12 cellular contexts compared by ENCODE assay signal in the genomic region with DNA sequence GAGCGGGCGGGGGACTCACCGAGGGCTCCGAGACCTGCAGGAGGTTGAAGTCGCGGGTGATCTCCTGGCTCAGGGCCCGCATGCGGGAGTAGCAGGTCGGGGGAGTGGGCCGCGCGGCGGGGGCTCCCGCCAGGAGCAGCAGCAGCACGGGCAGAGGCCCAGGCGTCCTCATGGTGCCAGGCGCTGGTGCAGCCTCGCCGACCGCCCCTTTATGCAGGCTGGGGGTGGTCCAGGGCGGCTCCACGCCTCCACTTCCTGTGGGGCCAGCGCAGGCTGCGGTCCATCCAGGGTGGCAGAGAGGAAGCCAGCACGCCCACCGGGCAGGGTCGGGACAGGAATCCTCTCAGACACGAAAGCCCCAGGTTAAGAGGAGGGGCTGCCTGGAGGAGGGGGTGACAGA. TPM values are rescaled to one million over a fixed set of nuclear protein-coding genes. Genes with fewer than 3 reads are reported as not detected.
DNase-seq lines count a peak whose midpoint lies in the region; ATAC-seq and TF ChIP-seq lines count a peak whose summit lies in the region.
"Had no signal": no experiment of that assay in that cellular context is flagged by ENCODE, and none has a peak within 500 bp of the region (broad histone marks: within the 10 kb centered on the region; RNA-seq: fewer than 3 reads in every experiment).

TSS of gene CYTL1 (minus strand) at position 185 of the 400 bp plus-strand sequence. CDS start at position 172, 13 bp downstream.

- 14% methylated on average over 8 of the region's 28 CpGs for WGBS in mammary epithelial cell (ENCODE audit: low coverage, missing lambda C conversion rate)
- 4 to 19% (median 7%) methylated on average over 20 to 28 of the region's 28 CpGs for WGBS in stomach, 5 donors
- 10 to 30% methylated on average over 2 to 6 of the region's 28 CpGs for WGBS in gastroesophageal sphincter (ENCODE audit: low coverage in 1 of 2), 2 donors

- H3K27me3 ChIP-seq in mammary epithelial cell (ENCODE audit: insufficient read depth, low read length): peaks cover 5% of the 10 kb centered on the region
- peaks cover 0 to 43% (median 22%) of the 10 kb centered on the region in 3 donors for H3K27me3 ChIP-seq in stomach
- peaks cover 30% of the 10 kb centered on the region for H3K27me3 ChIP-seq in gastroesophageal sphincter

- H3K79me2 ChIP-seq in mammary epithelial cell (ENCODE audit: insufficient read depth, low read length): no peaks in the 10 kb centered on the region

- H3K36me3 ChIP-seq in mammary epithelial cell (ENCODE audit: insufficient read depth, low read length) (no peaks in the 10 kb centered on the region), stomach (no peaks in the 10 kb centered on the region), gastroesophageal sphincter (no peaks in the 10 kb centered on the region)
- H3K36me3 ChIP-seq: heart right ventricle had no signal

- peak within 1 kb of the TSS; percentile 46 for H3K4me2 ChIP-seq in mammary epithelial cell (ENCODE audit: insufficient read depth, low read depth, low read length)

- intact Hi-C loops in mammary epithelial cell (cut with micrococcal nuclease): no loop called here
- intact Hi-C loops in stomach (cut with DNase I; ENCODE audit: low total_unique reads): no loop called here

- DNase-seq in NCI-H2227 (lab: John Stamatoyannopoulos, UW; ENCODE audit: unreplicated experiment) (peak; percentile 29), NCI-H2227 treated with DMSO at 0.1 percent for 48 hours (lab: John Stamatoyannopoulos, UW) (no peak), mammary epithelial cell (no peak), iPS-NIHi7 (ENCODE audit: extremely low spot score) (peak; percentile 55), stomach (no peak), dedifferentiated amniotic fluid mesenchymal stem cell (ENCODE audit: extremely low spot score) (no peak)
- DNase-seq: activated CD4-positive, alpha-beta T cell treated with anti-CD3 and anti-CD28 coated beads, Interleukin-2, amount 50 U/mL, for 4 hours; heart right ventricle; NCI-H1048 had no signal

- H3K9me3 ChIP-seq in mammary epithelial cell (replicated peaks; ENCODE audit: insufficient read depth, low read length) (no peaks in the 10 kb centered on the region), stomach (no peaks in the 10 kb centered on the region), gastroesophageal sphincter (no peaks in the 10 kb centered on the region)

- ATAC-seq in gastroesophageal sphincter: no peak
- no peak for ATAC-seq in GM18858 (IDR thresholded peaks at IDR 0.05; ENCODE audit: unreplicated experiment)

- no TSS peak for BruUV-seq in mammary epithelial cell (replicated peaks; lab: Mats Ljungman, UMichigan)

- TF ChIP-seq POLR2A in stomach (IDR thresholded peaks at IDR 0.05) (no peak), gastroesophageal sphincter (IDR thresholded peaks at IDR 0.05) (no peak)

- H3K4me1 ChIP-seq in mammary epithelial cell (ENCODE audit: insufficient read depth, low read length): peaks cover 4% of the 10 kb centered on the region
- H3K4me1 ChIP-seq in stomach: peaks cover 0 to 8% (median 7%) of the 10 kb centered on the region in 4 donors
- H3K4me1 ChIP-seq in gastroesophageal sphincter: peaks cover 0 to 8% (median 0%) of the 10 kb centered on the region in 3 donors

- no peak within 1 kb of the TSS for H3K9ac ChIP-seq in mammary epithelial cell (ENCODE audit: insufficient read depth, low read length)

- H4K20me1 ChIP-seq in mammary epithelial cell (ENCODE audit: insufficient read depth, low read length): no peaks in the 10 kb centered on the region

- TF ChIP-seq EP300 in stomach (IDR thresholded peaks at IDR 0.05) (no peak), gastroesophageal sphincter (IDR thresholded peaks at IDR 0.05) (no peak)

- TF ChIP-seq CTCF in mammary epithelial cell (conservative IDR thresholded peaks at IDR 0.05 in 1 of 2, IDR thresholded peaks at IDR 0.05 in 1 of 2; ENCODE audit: extremely low read depth in 1 of 2, insufficient read depth in 1 of 2, low read depth in 1 of 2, low read length in 2 of 2) (no peak), stomach (IDR thresholded peaks at IDR 0.05) (no peak), gastroesophageal sphincter (IDR thresholded peaks at IDR 0.05) (no peak)

- CTCF ChIA-PET in mammary epithelial cell (lab: Charles Lee; ENCODE audit: low non-redundant PET): no interaction called here

- dilution Hi-C loops in mammary epithelial cell (cut with HindIII; ENCODE audit: low sequenced_read_pairs): no loop called here

- H2AFZ ChIP-seq in mammary epithelial cell (ENCODE audit: low read depth, low read length): peak within 1 kb of the TSS; percentile 20

- in situ Hi-C loops in mammary epithelial cell (cut with MboI; ENCODE audit: low sequenced_read_pairs in 2 of 2): no loop called here

- H3K27ac ChIP-seq in mammary epithelial cell (ENCODE audit: insufficient read depth, low read depth, low read length) (no peak within 1 kb of the TSS), stomach (no peak within 1 kb of the TSS), gastroesophageal sphincter (peak within 1 kb of the TSS in 1 of 4 donors; percentile 20)
- H3K27ac ChIP-seq: heart right ventricle had no signal

- no peak within 1 kb of the TSS for H3K4me3 ChIP-seq in mammary epithelial cell (replicated peaks in 1 of 3; ENCODE audit: insufficient read depth in 1 of 3, low read depth in 2 of 3, low read length in 3 of 3)
- H3K4me3 ChIP-seq in stomach: peak within 1 kb of the TSS in 3 of 4 donors; percentile 25 to 34 (median 33)
- peak within 1 kb of the TSS in 1 of 2 donors; percentile 38 for H3K4me3 ChIP-seq in gastroesophageal sphincter

RNA-seq across cellular contexts. Expression of gene CYTL1, which starts in this region (rescaled TPM):
- total RNA-seq in mammary epithelial cell: not detected
- polyA plus RNA-seq in mammary epithelial cell: 0.14 TPM
- polyA minus RNA-seq in mammary epithelial cell: not detected
- 1 to 10 TPM in 2 of 5 donors, not detected in 3; 1.3 to 5.1 TPM for total RNA-seq in stomach
- polyA plus RNA-seq in stomach: 1 to 10 TPM in 2 of 3 donors, under 1 TPM in 1; 0.95 to 1.7 (median 1.4) TPM
- 1 to 10 TPM; 1.4 to 5.0 (median 2.3) TPM for total RNA-seq in gastroesophageal sphincter
- total RNA-seq: A172 had no signal

Comparison
In these comparisons a context has a peak if more than half of its experiments do, and no peak if none do; other contexts are left out.
1. DNase-seq: peak in NCI-H2227 (single experiment) and iPS-NIHi7 (single experiment); none in NCI-H2227 treated with DMSO at 0.1 percent for 48 hours (single experiment), mammary epithelial cell (single experiment), stomach (single experiment) and dedifferentiated amniotic fluid mesenchymal stem cell (single experiment).
2. H3K4me3 ChIP-seq: peak in stomach (3 of 4); none in mammary epithelial cell (0 of 3).